ENCODE assay signal across 28 cellular contexts in the genomic region with DNA sequence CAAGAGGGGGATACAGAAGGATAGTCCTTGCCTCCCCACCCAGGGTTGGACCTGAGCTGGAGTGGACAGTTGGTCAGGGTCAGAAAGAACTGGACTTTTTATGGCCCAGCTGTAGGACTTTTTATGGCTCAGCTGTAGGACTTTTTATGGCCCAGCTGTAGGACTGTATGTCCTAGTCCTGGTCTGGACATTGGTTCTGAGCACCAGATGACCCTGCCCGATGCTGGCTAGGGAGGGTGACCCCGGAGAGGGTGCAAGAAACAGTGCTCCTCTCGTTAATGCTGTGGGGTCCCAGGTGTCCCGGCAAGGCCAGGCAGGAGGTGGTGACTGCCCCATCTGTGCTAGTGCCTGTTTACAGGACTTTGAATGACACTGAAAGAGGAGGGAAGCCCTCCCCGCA. TPM values are rescaled to one million over a fixed set of nuclear protein-coding genes. Genes with fewer than 3 reads are reported as not detected.
DNase-seq lines count a peak whose midpoint lies in the region; ATAC-seq and TF ChIP-seq lines count a peak whose summit lies in the region.
"Had no signal": no experiment of that assay in that cellular context is flagged by ENCODE, and none has a peak within 500 bp of the region (broad histone marks: within the 10 kb centered on the region; RNA-seq: fewer than 3 reads in every experiment).

No MANE protein-coding gene starts in this region.

- peak overlapping the region; percentile 93 for H3K9ac ChIP-seq in mesenchymal stem cell (ENCODE audit: low read length)

- peak; percentile 22; the same call in 1 of the 2 replicates for TF ChIP-seq POLR2A in Raji (IDR thresholded peaks at IDR 0.05; ENCODE audit: insufficient read depth, low read depth, low read length)

- no peaks in the 10 kb centered on the region for H3K36me3 ChIP-seq in CD8-positive, alpha-beta T cell (ENCODE audit: insufficient read depth, low read length)
- H3K36me3 ChIP-seq in mesenchymal stem cell (ENCODE audit: control insufficient read depth in 1 of 2, insufficient read depth in 2 of 2, low read depth in 1 of 2, low read length in 2 of 2) (peaks cover 0 to 2% of the 10 kb centered on the region in 2 experiments), Caco-2 (ENCODE audit: control insufficient read depth, insufficient read depth, low read length) (no peaks in the 10 kb centered on the region)
- H3K36me3 ChIP-seq: gastroesophageal sphincter, thoracic aorta had no signal

- no peaks in the 10 kb centered on the region for H3K9me3 ChIP-seq in CD8-positive, alpha-beta T cell (ENCODE audit: low read length)
- no peaks in the 10 kb centered on the region for H3K9me3 ChIP-seq in mesenchymal stem cell (ENCODE audit: control insufficient read depth, low read length)
- H3K9me3 ChIP-seq in Caco-2, result no peaks in the 10 kb centered on the region
- H3K9me3 ChIP-seq: gastroesophageal sphincter, thoracic aorta had no signal

- no peak overlapping the region for H3K23ac ChIP-seq in mesenchymal stem cell (ENCODE audit: low read length in 2 of 2)

- H3K4me1 ChIP-seq in CD8-positive, alpha-beta T cell (ENCODE audit: insufficient read depth, low read length), result peaks cover 32% of the 10 kb centered on the region
- peaks cover 23% of the 10 kb centered on the region for H3K4me1 ChIP-seq in mesenchymal stem cell (ENCODE audit: control insufficient read depth, insufficient read depth, low read depth, low read length)
- peaks cover 14% of the 10 kb centered on the region for H3K4me1 ChIP-seq in Caco-2

- H3K27me3 ChIP-seq in CD8-positive, alpha-beta T cell (ENCODE audit: insufficient read depth, low read length), result no peaks in the 10 kb centered on the region
- peaks cover 0 to 5% of the 10 kb centered on the region in 2 experiments for H3K27me3 ChIP-seq in mesenchymal stem cell (ENCODE audit: control insufficient read depth in 1 of 2, insufficient read depth in 1 of 2, low read length in 2 of 2)
- no peaks in the 10 kb centered on the region for H3K27me3 ChIP-seq in Caco-2 (replicated peaks; ENCODE audit: control insufficient read depth, insufficient read depth, low read length)

- H4K91ac ChIP-seq in mesenchymal stem cell (ENCODE audit: low read length), result no peak overlapping the region

- H3K9me3 Mint-ChIP-seq in CD8-positive, alpha-beta T cell, result no peaks in the 10 kb centered on the region
- no peaks in the 10 kb centered on the region for H3K9me3 Mint-ChIP-seq in immature natural killer cell
- H3K9me3 Mint-ChIP-seq in Caco-2 (ENCODE audit: unreplicated experiment), result no peaks in the 10 kb centered on the region
- H3K9me3 Mint-ChIP-seq: activated CD4-positive, alpha-beta memory T cell treated with anti-CD3 and anti-CD28 coated beads for 36 hours; activated naive CD8-positive, alpha-beta T cell treated with anti-CD3 and anti-CD28 coated beads, Interleukin-2, amount 10 ng/mL, durations not matched to agents 7 days and 5 days; central memory CD8-positive, alpha-beta T cell; dendritic cell treated with granulocyte-macrophage colony-stimulating factor and Interleukin-4, amounts not matched to agents 40 ng/mL and 50 ng/mL, for 4 days; mesothelial cell of epicardium; naive thymus-derived CD8-positive, alpha-beta T cell; stimulated activated naive CD8-positive, alpha-beta T cell treated with anti-CD3 and anti-CD28 coated beads, Interleukin-15, Interleukin-2, amounts not matched to agents 100 ng/mL and 50 ng/mL, for 24 hours had no signal

- H2BK5ac ChIP-seq in mesenchymal stem cell (ENCODE audit: low read depth, low read length, poor library complexity, severe bottlenecking), result no peak overlapping the region

- CTCF ChIA-PET in CD8-positive, alpha-beta T cell (lab: Charles Lee), result interaction anchor here (1.2 kb wide), 1 partner anchor 42 kb away, joined by 4 read pairs; no protein-coding TSS in a partner anchor
- CTCF ChIA-PET in Caco-2 (lab: Charles Lee), result no interaction called here

- H3K36me3 Mint-ChIP-seq in CD8-positive, alpha-beta T cell, result peaks cover under 1% of the 10 kb centered on the region
- H3K36me3 Mint-ChIP-seq in immature natural killer cell, result no peaks in the 10 kb centered on the region
- peaks cover 7% of the 10 kb centered on the region for H3K36me3 Mint-ChIP-seq in Caco-2 (ENCODE audit: insufficient read depth, unreplicated experiment)

- H3K4me3 ChIP-seq in CD8-positive, alpha-beta T cell (ENCODE audit: low read depth, low read length), result no peak overlapping the region
- H3K4me3 ChIP-seq in mesenchymal stem cell (ENCODE audit: insufficient read depth in 1 of 2, low read depth in 1 of 2, low read length in 2 of 2), result no peak overlapping the region
- H3K4me3 ChIP-seq in Caco-2 (ENCODE audit: low read depth, low read length), result no peak overlapping the region

- H3K27ac ChIP-seq in 22Rv1, result peak overlapping the region; percentile 82; the same call in 1 of the 2 replicates
- H3K27ac ChIP-seq in CD8-positive, alpha-beta T cell (ENCODE audit: low read depth, low read length), result no peak overlapping the region
- no peak overlapping the region for H3K27ac ChIP-seq in mesenchymal stem cell (ENCODE audit: low read length, poor library complexity, severe bottlenecking)
- H3K27ac ChIP-seq: thoracic aorta had no signal

- no peak overlapping the region for H2BK120ac ChIP-seq in mesenchymal stem cell (ENCODE audit: low read depth, low read length)

- H3K4me1 Mint-ChIP-seq in CD8-positive, alpha-beta T cell (ENCODE audit: low read depth), result peaks cover 40% of the 10 kb centered on the region
- peaks cover 33 to 40% of the 10 kb centered on the region in 2 donors for H3K4me1 Mint-ChIP-seq in immature natural killer cell
- peaks cover 6% of the 10 kb centered on the region for H3K4me1 Mint-ChIP-seq in Caco-2 (ENCODE audit: low read depth, unreplicated experiment)

- intact Hi-C loops in CD8-positive, alpha-beta T cell (cut with DNase I, micrococcal nuclease), result loop anchor here (2.0 to 10.0 kb wide), 8 partner anchors 135 to 1104 kb away; partner anchors contain the start of genes GRK4 (in 2 of the 2), NOP14 (in 2 of the 2), FAM193A (in 1 of the 2) and HAUS3 (in 1 of the 2)
- intact Hi-C loops in Caco-2 (cut with micrococcal nuclease; ENCODE audit: unreplicated experiment), result loop anchor here (2.0 kb wide), 1 partner anchor 63 kb away; no protein-coding TSS in a partner anchor

- H2AK5ac ChIP-seq in mesenchymal stem cell (ENCODE audit: low read length, severe bottlenecking), result no peak overlapping the region

- no peak for DNase-seq in CD8-positive, alpha-beta T cell
- DNase-seq in mesenchymal stem cell (no peak), immature natural killer cell (no peak), T-helper 1 cell (no peak), Caco-2 (no peak)
- DNase-seq: activated CD4-positive, alpha-beta memory T cell treated with anti-CD3 and anti-CD28 coated beads for 36 hours; activated CD4-positive, CD25-positive, alpha-beta regulatory T cell treated with anti-CD3 and anti-CD28 coated beads, Interleukin-2, amount 50 U/mL, for 72 hours; activated effector memory CD4-positive, alpha-beta T cell treated with anti-CD3 and anti-CD28 coated beads, Interleukin-2, amount 50 U/mL, for 16 hours; activated naive CD8-positive, alpha-beta T cell treated with anti-CD3 and anti-CD28 coated beads, Interleukin-2, amount 10 ng/mL, durations not matched to agents 7 days and 5 days; GOT3; hypothalamus; naive thymus-derived CD8-positive, alpha-beta T cell; NCI-H1092 treated with DMSO at 0.1 percent for 48 hours; NCI-H524 treated with DMSO at 0.1 percent for 48 hours; NK-92 treated with Interleukin-12 subunit alpha and Interleukin-12 subunit beta, amount 100 ng/mL, for 24 hours; occipital lobe; SIG-M5 had no signal

- no peak overlapping the region for H3K18ac ChIP-seq in mesenchymal stem cell (ENCODE audit: low read depth in 1 of 2, low read length in 2 of 2)

- TF ChIP-seq CTCF in 22Rv1 (IDR thresholded peaks at IDR 0.05), result no peak
- TF ChIP-seq CTCF in CD8-positive, alpha-beta T cell (IDR thresholded peaks at IDR 0.05), result no peak
- no peak for TF ChIP-seq CTCF in Caco-2 (IDR thresholded peaks at IDR 0.05; ENCODE audit: insufficient read depth in 1 of 2, low read depth in 1 of 2, low read length in 1 of 2, severe bottlenecking in 1 of 2, unreplicated experiment in 1 of 2)

- H2AFZ ChIP-seq in mesenchymal stem cell (ENCODE audit: low read depth, low read length), result no peak overlapping the region

- H3K4me3 Mint-ChIP-seq in CD8-positive, alpha-beta T cell, result no peak overlapping the region
- H3K4me3 Mint-ChIP-seq in immature natural killer cell, result peak overlapping the region in 1 of 5 donors; percentile 77
- H3K4me3 Mint-ChIP-seq in Caco-2 (ENCODE audit: unreplicated experiment), result no peak overlapping the region

- H3K14ac ChIP-seq in mesenchymal stem cell (ENCODE audit: low read length in 2 of 2), result no peak overlapping the region

- no peak overlapping the region for H2BK12ac ChIP-seq in mesenchymal stem cell (ENCODE audit: low read length in 2 of 2)

- peak overlapping the region; percentile 47 for H4K8ac ChIP-seq in mesenchymal stem cell (ENCODE audit: low read length)

- peaks cover 9% of the 10 kb centered on the region for H3K79me1 ChIP-seq in mesenchymal stem cell (replicated peaks; ENCODE audit: low read length, poor library complexity, severe bottlenecking)

- no peak for ATAC-seq in CD8-positive, alpha-beta T cell
- no peak for ATAC-seq in GM21529 (IDR thresholded peaks at IDR 0.05; ENCODE audit: unreplicated experiment)
- ATAC-seq: gastroesophageal sphincter; GM12878; naive thymus-derived CD8-positive, alpha-beta T cell; Panc1 had no signal

- H3K4me2 ChIP-seq in mesenchymal stem cell (ENCODE audit: low read length, poor library complexity, severe bottlenecking), result no peak overlapping the region

- WGBS in mesenchymal stem cell, result 62% methylated on average over 5 of the region's 5 CpGs

- H3K27ac Mint-ChIP-seq in CD8-positive, alpha-beta T cell, result peak overlapping the region; percentile 32
- H3K27ac Mint-ChIP-seq in immature natural killer cell (no peak overlapping the region), Caco-2 (ENCODE audit: unreplicated experiment) (no peak overlapping the region)
- H3K27ac Mint-ChIP-seq: activated CD4-positive, alpha-beta memory T cell treated with anti-CD3 and anti-CD28 coated beads for 36 hours; mesothelial cell of epicardium had no signal

- no TSS peak for BruUV-seq in Caco-2 (replicated peaks; lab: Mats Ljungman, UMichigan)

- no peak overlapping the region for H2BK15ac ChIP-seq in mesenchymal stem cell (ENCODE audit: low read depth, poor library complexity, severe bottlenecking)

- H3K4ac ChIP-seq in mesenchymal stem cell (ENCODE audit: low read depth in 1 of 2, low read length in 2 of 2), result no peak overlapping the region

- H3K27me3 Mint-ChIP-seq in CD8-positive, alpha-beta T cell (ENCODE audit: low read depth), result no peaks in the 10 kb centered on the region
- H3K27me3 Mint-ChIP-seq in immature natural killer cell (ENCODE audit: low read depth in 3 of 3) (peaks cover 0 to 4% (median 2%) of the 10 kb centered on the region in 3 donors), Caco-2 (ENCODE audit: insufficient read depth, unreplicated experiment) (no peaks in the 10 kb centered on the region)
- H3K27me3 Mint-ChIP-seq: activated CD4-positive, alpha-beta memory T cell treated with anti-CD3 and anti-CD28 coated beads for 36 hours; activated naive CD8-positive, alpha-beta T cell treated with anti-CD3 and anti-CD28 coated beads, Interleukin-2, amount 10 ng/mL, durations not matched to agents 7 days and 5 days; central memory CD8-positive, alpha-beta T cell; naive thymus-derived CD8-positive, alpha-beta T cell; stimulated activated naive CD8-positive, alpha-beta T cell treated with anti-CD3 and anti-CD28 coated beads, Interleukin-15, Interleukin-2, amounts not matched to agents 100 ng/mL and 50 ng/mL, for 24 hours had no signal

- POLR2A ChIA-PET in CD8-positive, alpha-beta T cell (lab: Charles Lee), result interaction anchor here (0.7 to 4.4 kb wide), 3 partner anchors 13 to 146 kb away, joined by 3 to 32 read pairs (median 4); partner anchors contain the start of genes NSD2 and SLBP
- POLR2A ChIA-PET in Caco-2 (lab: Charles Lee), result no interaction called here

RNA-seq across cellular contexts. Expression of gene LETM1, which starts 2.0 kb away (rescaled TPM):
- total RNA-seq in CD8-positive, alpha-beta T cell, result 10 to 100 TPM; 22.7 to 25.9 TPM
- polyA plus RNA-seq in mesenchymal stem cell (2013, experiment 1 of 2), result 17.9 TPM
- polyA plus RNA-seq in mesenchymal stem cell (2013, experiment 2 of 2), result 17.5 TPM
- 10 to 100 TPM in 2 of 3 donors, 1 to 10 TPM in 1; 8.0 to 17.0 (median 10.6) TPM for polyA plus RNA-seq in immature natural killer cell
- total RNA-seq in Caco-2 (2022), result 63.9 and 68.9 TPM in 2 replicates

RNA-seq across cellular contexts. Expression of gene NSD2, which starts 13.3 kb away (rescaled TPM):
- 10 to 100 TPM; 27.3 to 32.5 TPM for total RNA-seq in CD8-positive, alpha-beta T cell
- 17.1 TPM for polyA plus RNA-seq in mesenchymal stem cell (2013, experiment 1 of 2)
- polyA plus RNA-seq in mesenchymal stem cell (2013, experiment 2 of 2), result 16.3 TPM
- 1 to 10 TPM; 1.8 to 7.2 (median 4.4) TPM for polyA plus RNA-seq in immature natural killer cell
- total RNA-seq in Caco-2 (2022), result 113 and 122 TPM in 2 replicates
